Comparison of ENCODE assay signal across 8 cellular contexts in genomic region chr9:71767421-71768321, GRCh38. TPM values are rescaled to one million over a fixed set of nuclear protein-coding genes. Genes with fewer than 3 reads are reported as not detected.
DNase-seq lines count a peak whose midpoint lies in the region; ATAC-seq and TF ChIP-seq lines count a peak whose summit lies in the region.

No MANE protein-coding gene starts in this region.

- peak overlapping the region in 1 of 2 experiments; percentile 2 for H3K23ac ChIP-seq in mesenchymal stem cell (ENCODE audit: low read length in 2 of 2)

- WGBS in mesenchymal stem cell: 1% methylated on average over 35 of the region's 38 CpGs

- no peak for ATAC-seq in RWPE2 (ENCODE audit: low read depth)
- ATAC-seq in upper lobe of right lung: no peak

- H3K27ac ChIP-seq in RWPE2 (ENCODE audit: poor library complexity, severe bottlenecking) (peak overlapping the region; percentile 84), mesenchymal stem cell (ENCODE audit: low read length, poor library complexity, severe bottlenecking) (peak overlapping the region; percentile 68), upper lobe of right lung (peak overlapping the region; percentile 94)

- peak overlapping the region in 1 of 2 experiments; percentile 58 for H3K14ac ChIP-seq in mesenchymal stem cell (ENCODE audit: low read length in 2 of 2)

- intact Hi-C loops in dendritic cell treated with granulocyte-macrophage colony-stimulating factor and Interleukin-4, amounts not matched to agents 40 ng/mL and 50 ng/mL, for 4 days (cut with micrococcal nuclease): loop anchor here (2.0 to 5.0 kb wide), 3 partner anchors 40 to 145 kb away; partner anchors contain the start of genes ABHD17B and C9orf85
- intact Hi-C loops in upper lobe of right lung (cut with DNase I): no loop called here

- H3K4me3 ChIP-seq in GM12875 (ENCODE audit: low read depth, low read length) (peak overlapping the region; percentile 63), RWPE2 (ENCODE audit: severe bottlenecking) (peak overlapping the region; percentile 57), mesenchymal stem cell (ENCODE audit: insufficient read depth in 1 of 2, low read depth in 1 of 2, low read length in 2 of 2) (peak overlapping the region; percentile 85 to 98), upper lobe of right lung (peak overlapping the region; percentile 83)

- H3K9me3 ChIP-seq in RWPE2 (ENCODE audit: severe bottlenecking) (no peaks in the 10 kb centered on the region), mesenchymal stem cell (ENCODE audit: control insufficient read depth, low read length) (no peaks in the 10 kb centered on the region), upper lobe of right lung (no peaks in the 10 kb centered on the region)

- peak overlapping the region; percentile 90 for H3K27ac Mint-ChIP-seq in dendritic cell treated with granulocyte-macrophage colony-stimulating factor and Interleukin-4, amounts not matched to agents 40 ng/mL and 50 ng/mL, for 4 days

- no peaks in the 10 kb centered on the region for H3K9me3 Mint-ChIP-seq in dendritic cell treated with granulocyte-macrophage colony-stimulating factor and Interleukin-4, amounts not matched to agents 40 ng/mL and 50 ng/mL, for 4 days

- no peaks in the 10 kb centered on the region for H3K79me1 ChIP-seq in mesenchymal stem cell (replicated peaks; ENCODE audit: low read length, poor library complexity, severe bottlenecking)

- H3K9ac ChIP-seq in mesenchymal stem cell (ENCODE audit: low read length): peak overlapping the region; percentile 93

- peaks cover 52% of the 10 kb centered on the region for H3K4me1 Mint-ChIP-seq in dendritic cell treated with granulocyte-macrophage colony-stimulating factor and Interleukin-4, amounts not matched to agents 40 ng/mL and 50 ng/mL, for 4 days (ENCODE audit: low read depth)

- peak overlapping the region; percentile 79 to 85 for H3K18ac ChIP-seq in mesenchymal stem cell (ENCODE audit: low read depth in 1 of 2, low read length in 2 of 2)

- H3K27me3 ChIP-seq in RWPE2 (ENCODE audit: insufficient read depth, poor library complexity, severe bottlenecking) (no peaks in the 10 kb centered on the region), mesenchymal stem cell (ENCODE audit: control insufficient read depth in 1 of 2, insufficient read depth in 1 of 2, low read length in 2 of 2) (no peaks in the 10 kb centered on the region), upper lobe of right lung (no peaks in the 10 kb centered on the region)

- no peak overlapping the region for H4K8ac ChIP-seq in mesenchymal stem cell (ENCODE audit: low read length)

- H2BK15ac ChIP-seq in mesenchymal stem cell (ENCODE audit: low read depth, poor library complexity, severe bottlenecking): no peak overlapping the region

- H3K4me1 ChIP-seq in RWPE2 (ENCODE audit: insufficient read depth, poor library complexity, severe bottlenecking): peaks cover 37% of the 10 kb centered on the region
- H3K4me1 ChIP-seq in mesenchymal stem cell (ENCODE audit: control insufficient read depth, insufficient read depth, low read depth, low read length): peaks cover 9% of the 10 kb centered on the region
- H3K4me1 ChIP-seq in upper lobe of right lung: peaks cover 32% of the 10 kb centered on the region

- no peak overlapping the region for H2BK5ac ChIP-seq in mesenchymal stem cell (ENCODE audit: low read depth, low read length, poor library complexity, severe bottlenecking)

- no peak overlapping the region for H2AK5ac ChIP-seq in mesenchymal stem cell (ENCODE audit: low read length, severe bottlenecking)

- no peak overlapping the region for H3K4ac ChIP-seq in mesenchymal stem cell (ENCODE audit: low read depth in 1 of 2, low read length in 2 of 2)

- no peak for DNase-seq in RWPE2 (ENCODE audit: low spot score)
- DNase-seq in mesenchymal stem cell: peak; percentile 43
- DNase-seq in upper lobe of right lung: peak; percentile 66
- no peak for DNase-seq in foreskin melanocyte
- DNase-seq in activated CD4-positive, CD25-positive, alpha-beta regulatory T cell treated with anti-CD3 and anti-CD28 coated beads, Interleukin-2, amount 50 U/mL, for 72 hours: no peak
- no peak for DNase-seq in KG1 (lab: John Stamatoyannopoulos, UW)

- H2BK12ac ChIP-seq in mesenchymal stem cell (ENCODE audit: low read length in 2 of 2): peak overlapping the region in 1 of 2 experiments; percentile 40

- H3K36me3 Mint-ChIP-seq in dendritic cell treated with granulocyte-macrophage colony-stimulating factor and Interleukin-4, amounts not matched to agents 40 ng/mL and 50 ng/mL, for 4 days (ENCODE audit: low read depth): peaks cover 18% of the 10 kb centered on the region

- H3K4me2 ChIP-seq in mesenchymal stem cell (ENCODE audit: low read length, poor library complexity, severe bottlenecking): peak overlapping the region; percentile 84

- H3K36me3 ChIP-seq in RWPE2 (ENCODE audit: low read depth) (no peaks in the 10 kb centered on the region; the same call in 1 of the 2 replicates), mesenchymal stem cell (ENCODE audit: control insufficient read depth in 1 of 2, insufficient read depth in 2 of 2, low read depth in 1 of 2, low read length in 2 of 2) (no peaks in the 10 kb centered on the region), upper lobe of right lung (no peaks in the 10 kb centered on the region)

- peaks cover 23% of the 10 kb centered on the region for H3K27me3 Mint-ChIP-seq in dendritic cell treated with granulocyte-macrophage colony-stimulating factor and Interleukin-4, amounts not matched to agents 40 ng/mL and 50 ng/mL, for 4 days

- TF ChIP-seq CTCF in GM12875 (IDR thresholded peaks at IDR 0.05; ENCODE audit: borderline replicate concordance, insufficient read depth, low read depth, low read length): no peak
- no peak for TF ChIP-seq CTCF in RWPE2 (IDR thresholded peaks at IDR 0.05; ENCODE audit: poor library complexity, severe bottlenecking)
- TF ChIP-seq CTCF in upper lobe of right lung (IDR thresholded peaks at IDR 0.05): no peak

- peak overlapping the region; percentile 90 for H3K4me3 Mint-ChIP-seq in dendritic cell treated with granulocyte-macrophage colony-stimulating factor and Interleukin-4, amounts not matched to agents 40 ng/mL and 50 ng/mL, for 4 days

- no peak overlapping the region for H2AFZ ChIP-seq in mesenchymal stem cell (ENCODE audit: low read depth, low read length)

- no peak overlapping the region for H4K91ac ChIP-seq in mesenchymal stem cell (ENCODE audit: low read length)

- H2BK120ac ChIP-seq in mesenchymal stem cell (ENCODE audit: low read depth, low read length): peak overlapping the region; percentile 68

RNA-seq across cellular contexts. Expression of gene CEMIP2, which starts 0.6 kb away (rescaled TPM):
- polyA plus RNA-seq in mesenchymal stem cell (2013, experiment 1 of 2): 41.7 TPM
- polyA plus RNA-seq in mesenchymal stem cell (2013, experiment 2 of 2): 41.7 TPM
- 219 TPM for total RNA-seq in upper lobe of right lung

Comparison
In these comparisons a context has a peak if more than half of its experiments do, and no peak if none do; other contexts are left out.
1. DNase-seq: peak in mesenchymal stem cell (single experiment) and upper lobe of right lung (single experiment); none in RWPE2 (single experiment), foreskin melanocyte (single experiment), activated CD4-positive, CD25-positive, alpha-beta regulatory T cell treated with anti-CD3 and anti-CD28 coated beads, Interleukin-2, amount 50 U/mL, for 72 hours (single experiment) and KG1 (single experiment).
2. Peak in every context shown above with its lines, with median percentiles within 50 percentile points of each other: H3K4me3 ChIP-seq and H3K27ac ChIP-seq.